In genomic region chr6:26363882-26364825, GRCh38 we compare ENCODE assay signal across 6 cellular contexts. TPM values are rescaled to one million over a fixed set of nuclear protein-coding genes. Genes with fewer than 3 reads are reported as not detected.
A peak's percentile ranks its signal among the peaks of the same experiment; 100 is the strongest.
DNase-seq lines count a peak whose midpoint lies in the region; ATAC-seq and TF ChIP-seq lines count a peak whose summit lies in the region.

No MANE protein-coding gene starts in this region.

- H3K79me2 ChIP-seq in OCI-LY7 (ENCODE audit: insufficient read depth, low read depth, low read length), result peaks cover 34% of the 10 kb centered on the region

- BruUV-seq in OCI-LY7 (replicated peaks; lab: Mats Ljungman, UMichigan), result TSS peak; percentile 94

- H3K4me2 ChIP-seq in OCI-LY7 (ENCODE audit: low read length), result peak overlapping the region; percentile 84

- no peaks in the 10 kb centered on the region; the same call in 1 of the 2 replicates for H3K9me3 ChIP-seq in OCI-LY7 (ENCODE audit: low read length)
- no peaks in the 10 kb centered on the region for H3K9me3 ChIP-seq in right cardiac atrium (ENCODE audit: control insufficient read depth, low read length)

- H3K27ac ChIP-seq in OCI-LY7 (ENCODE audit: low read depth, low read length, poor library complexity, severe bottlenecking) (peak overlapping the region; percentile 96), right cardiac atrium (ENCODE audit: low read length) (peak overlapping the region; percentile 85)

- ATAC-seq in right cardiac atrium, result no peak
- ATAC-seq in GM18907 (IDR thresholded peaks at IDR 0.05; ENCODE audit: unreplicated experiment), result no peak

- POLR2A ChIA-PET in OCI-LY7 (lab: Charles Lee), result interaction anchor here (0.6 to 2.2 kb wide), 13 partner anchors 9 to 1504 kb away, joined by 3 to 9 read pairs (median 4); a partner anchor contains a TSS

- WGBS in right cardiac atrium, result 50% methylated on average over 6 of the region's 6 CpGs

- H3K9me2 ChIP-seq in OCI-LY7 (ENCODE audit: insufficient read depth, low read length), result no peaks in the 10 kb centered on the region

- H3K36me3 ChIP-seq in OCI-LY7 (ENCODE audit: insufficient read depth, low read length), result peaks cover 3% of the 10 kb centered on the region; the same call in 1 of the 2 replicates

- intact Hi-C loops in OCI-LY7 (cut with micrococcal nuclease; ENCODE audit: unreplicated experiment) (loop anchor here (5.0 to 10.0 kb wide), 6 partner anchors 92 to 1849 kb away; a partner anchor contains a TSS), right cardiac atrium (cut with DNase I) (no loop called here)

- H4K20me1 ChIP-seq in OCI-LY7 (ENCODE audit: insufficient read depth, low read length), result no peaks in the 10 kb centered on the region

- CTCF ChIA-PET in OCI-LY7 (lab: Charles Lee; ENCODE audit: unreplicated experiment), result no interaction called here

- no peak for TF ChIP-seq CTCF in OCI-LY7 (conservative IDR thresholded peaks at IDR 0.05; ENCODE audit: low read length)

- peak overlapping the region; percentile 53; the same call in 1 of the 2 replicates for H2AFZ ChIP-seq in OCI-LY7 (ENCODE audit: low read length)

- H3K4me3 ChIP-seq in OCI-LY7 (ENCODE audit: low read depth, low read length, poor library complexity, severe bottlenecking), result peak overlapping the region; percentile 77
- H3K4me3 ChIP-seq in right cardiac atrium (ENCODE audit: low read length), result peak overlapping the region; percentile 98

- DNase-seq in AML-193 (lab: John Stamatoyannopoulos, UW), result peak; percentile 37 to 47
- peak; percentile 52 for DNase-seq in OCI-LY7 (ENCODE audit: low spot score)
- DNase-seq in right cardiac atrium, result no peak
- DNase-seq in AG08396 (ENCODE audit: low spot score), result no peak
- no peak for DNase-seq in superior temporal gyrus (ENCODE audit: extremely low spot score)

- H3K4me1 ChIP-seq in OCI-LY7 (ENCODE audit: insufficient read depth, low read length, poor library complexity, severe bottlenecking) (peaks cover 70% of the 10 kb centered on the region), right cardiac atrium (ENCODE audit: control insufficient read depth, insufficient read depth, low read length) (peaks cover 7% of the 10 kb centered on the region)

- no peaks in the 10 kb centered on the region for H3K27me3 ChIP-seq in right cardiac atrium (ENCODE audit: control insufficient read depth, insufficient read depth)

RNA-seq across cellular contexts. Expression of gene BTN3A2, which starts 0.8 kb away (rescaled TPM):
- 47.9 and 54.5 TPM in 2 replicates for total RNA-seq in OCI-LY7 (2014; rRNA removed; shearing (Covaris generic))
- 70.8 and 95.7 TPM in 2 replicates for total RNA-seq in OCI-LY7 (2022)
- total RNA-seq in right cardiac atrium, result 10 to 100 TPM in 3 of 4 donors, 1 to 10 TPM in 1; 7.2 to 24.3 (median 14.2) TPM
- 7.8 TPM for polyA plus RNA-seq in right cardiac atrium

RNA-seq across cellular contexts. Expression of gene BTN2A2, which starts 18.8 kb away (rescaled TPM):
- 42.0 and 45.1 TPM in 2 replicates for total RNA-seq in OCI-LY7 (2014; rRNA removed; shearing (Covaris generic))
- total RNA-seq in OCI-LY7 (2022) (35.0 and 44.8 TPM in 2 replicates), right cardiac atrium (10 to 100 TPM in 1 of 4 donors, 1 to 10 TPM in 3; 5.5 to 10.3 (median 7.8) TPM)
- polyA plus RNA-seq in right cardiac atrium, result 4.7 TPM

RNA-seq across cellular contexts. Expression of gene BTN3A1, which starts 37.9 kb away (rescaled TPM):
- total RNA-seq in OCI-LY7 (2014; rRNA removed; shearing (Covaris generic)), result 33.4 and 34.6 TPM in 2 replicates
- total RNA-seq in OCI-LY7 (2022) (33.3 and 46.5 TPM in 2 replicates), right cardiac atrium (10 to 100 TPM in 3 of 4 donors, 1 to 10 TPM in 1; 6.8 to 11.2 (median 10.7) TPM)
- 4.4 TPM for polyA plus RNA-seq in right cardiac atrium

Comparison
In these comparisons a context has a peak if more than half of its experiments do, and no peak if none do; other contexts are left out.
1. DNase-seq: peak in AML-193 (2 of 2) and OCI-LY7 (single experiment); none in right cardiac atrium (0 of 3), AG08396 (single experiment) and superior temporal gyrus (single experiment).